In genomic region chr6:142803495-142804049, GRCh38 we compare ENCODE assay signal across 2 cellular contexts.
TF ChIP-seq lines count a peak whose summit lies in the region.

No MANE protein-coding gene starts in this region.

TF ChIP-seq in HEK293, 187 proteins besides CTCF, POLR2A, EP300 and RAD21:
- TF ChIP-seq PRDM4 (tag by site-specific recombination; IDR thresholded peaks at IDR 0.05) (no peak), ZNF404 (tag by site-specific recombination; IDR thresholded peaks at IDR 0.05) (no peak), SCRT2 (tag by site-specific recombination; IDR thresholded peaks at IDR 0.05) (peak; percentile 59), ZNF792 (tag by site-specific recombination; IDR thresholded peaks at IDR 0.05) (no peak)

TF ChIP-seq in GM12878, 131 proteins besides CTCF, POLR2A, EP300 and RAD21 (continues in another document):
- TF ChIP-seq IKZF2 (IDR thresholded peaks at IDR 0.05) = peak in 1 of 2 experiments; percentile 13; a peak in 2 of 4 replicates
- 0 out of 2 replicates have a peak, but pooled peaks have one; percentile 61 for TF ChIP-seq HDGF (IDR thresholded peaks at IDR 0.05)
- TF ChIP-seq BACH1 (IDR thresholded peaks at IDR 0.05; ENCODE audit: borderline replicate concordance) = no peak
- peak; percentile 60; the same call in 1 of the 2 replicates for TF ChIP-seq NBN (IDR thresholded peaks at IDR 0.05)
- TF ChIP-seq SREBF2 (IDR thresholded peaks at IDR 0.05; ENCODE audit: low read length) = no peak
- peak; percentile 11; the same call in 1 of the 2 replicates for TF ChIP-seq ATF2 (IDR thresholded peaks at IDR 0.05; ENCODE audit: low read length)
- no peak for TF ChIP-seq SP1 (IDR thresholded peaks at IDR 0.05; ENCODE audit: low read depth, low read length)
- no peak for TF ChIP-seq KDM1A (IDR thresholded peaks at IDR 0.05; ENCODE audit: borderline replicate concordance)
- no peak for TF ChIP-seq SMAD1 (IDR thresholded peaks at IDR 0.05; ENCODE audit: low read depth, partially characterized antibody)
- TF ChIP-seq MLLT1 (IDR thresholded peaks at IDR 0.05) = 0 out of 2 replicates have a peak, but pooled peaks have one; percentile 26
- no peak for TF ChIP-seq ETV6 (conservative IDR thresholded peaks at IDR 0.05 in 1 of 2, IDR thresholded peaks at IDR 0.05 in 1 of 2; ENCODE audit: borderline replicate concordance in 1 of 2, low read depth in 1 of 2)
- TF ChIP-seq ZBTB11 (CRISPR knock-in tag; IDR thresholded peaks at IDR 0.05) = no peak
- no peak for TF ChIP-seq NRF1 (conservative IDR thresholded peaks at IDR 0.05; ENCODE audit: low read depth, low read length)
- no peak for TF ChIP-seq NKRF (conservative IDR thresholded peaks at IDR 0.05)
- no peak for TF ChIP-seq ZBTB40 (IDR thresholded peaks at IDR 0.05; ENCODE audit: borderline replicate concordance)
- TF ChIP-seq SMC3 (IDR thresholded peaks at IDR 0.05; ENCODE audit: borderline replicate concordance, low read length) = no peak
- TF ChIP-seq KLF5 (IDR thresholded peaks at IDR 0.05; ENCODE audit: partially characterized antibody) = no peak
- TF ChIP-seq SMARCA5 (IDR thresholded peaks at IDR 0.05) = no peak
- TF ChIP-seq SREBF1 (IDR thresholded peaks at IDR 0.05; ENCODE audit: low read length) = no peak
- no peak for TF ChIP-seq YY1 (IDR thresholded peaks at IDR 0.05; ENCODE audit: low read depth, low read length)
- TF ChIP-seq ZNF274 (IDR thresholded peaks at IDR 0.05; ENCODE audit: insufficient read depth, insufficient read length) = no peak
- TF ChIP-seq SUZ12 (IDR thresholded peaks at IDR 0.05; ENCODE audit: unreplicated experiment) = no peak
- peak; percentile 24; the same call in 1 of the 2 replicates for TF ChIP-seq CREM (IDR thresholded peaks at IDR 0.05; ENCODE audit: low read depth)
- 0 out of 2 replicates have a peak, but pooled peaks have one; percentile 7 for TF ChIP-seq FOXM1 (IDR thresholded peaks at IDR 0.05; ENCODE audit: low read depth, low read length)
- no peak for TF ChIP-seq FOS (IDR thresholded peaks at IDR 0.05; ENCODE audit: borderline replicate concordance, extremely low read depth, insufficient read length)
- no peak for TF ChIP-seq HCFC1 (IDR thresholded peaks at IDR 0.05; ENCODE audit: low read length)
- TF ChIP-seq RCOR1 (conservative IDR thresholded peaks at IDR 0.05; ENCODE audit: low read depth, low read length) = no peak
- no peak for TF ChIP-seq ELK1 (IDR thresholded peaks at IDR 0.05; ENCODE audit: low read depth, low read length)
- no peak for TF ChIP-seq JUND (IDR thresholded peaks at IDR 0.05; ENCODE audit: low read depth, low read length)
- no peak for TF ChIP-seq RELB (IDR thresholded peaks at IDR 0.05; ENCODE audit: low read depth)
- no peak for TF ChIP-seq SKIL (IDR thresholded peaks at IDR 0.05; ENCODE audit: low read depth, poor library complexity, severe bottlenecking)
- no peak for TF ChIP-seq TARDBP (IDR thresholded peaks at IDR 0.05; ENCODE audit: borderline replicate concordance)
- TF ChIP-seq ATF7 (IDR thresholded peaks at IDR 0.05; ENCODE audit: low read depth) = no peak
- TF ChIP-seq RBBP5 (conservative IDR thresholded peaks at IDR 0.05) = no peak
- no peak for TF ChIP-seq DPF2 (IDR thresholded peaks at IDR 0.05)
- no peak for TF ChIP-seq BHLHE40 (IDR thresholded peaks at IDR 0.05; ENCODE audit: borderline replicate concordance in 1 of 2, low read depth in 2 of 2, low read length in 1 of 2)
- TF ChIP-seq PBX3 (IDR thresholded peaks at IDR 0.05; ENCODE audit: insufficient replicate concordance, low read depth, low read length) = no peak
